Comparison of ENCODE assay signal across 9 cellular contexts in the genomic region with DNA sequence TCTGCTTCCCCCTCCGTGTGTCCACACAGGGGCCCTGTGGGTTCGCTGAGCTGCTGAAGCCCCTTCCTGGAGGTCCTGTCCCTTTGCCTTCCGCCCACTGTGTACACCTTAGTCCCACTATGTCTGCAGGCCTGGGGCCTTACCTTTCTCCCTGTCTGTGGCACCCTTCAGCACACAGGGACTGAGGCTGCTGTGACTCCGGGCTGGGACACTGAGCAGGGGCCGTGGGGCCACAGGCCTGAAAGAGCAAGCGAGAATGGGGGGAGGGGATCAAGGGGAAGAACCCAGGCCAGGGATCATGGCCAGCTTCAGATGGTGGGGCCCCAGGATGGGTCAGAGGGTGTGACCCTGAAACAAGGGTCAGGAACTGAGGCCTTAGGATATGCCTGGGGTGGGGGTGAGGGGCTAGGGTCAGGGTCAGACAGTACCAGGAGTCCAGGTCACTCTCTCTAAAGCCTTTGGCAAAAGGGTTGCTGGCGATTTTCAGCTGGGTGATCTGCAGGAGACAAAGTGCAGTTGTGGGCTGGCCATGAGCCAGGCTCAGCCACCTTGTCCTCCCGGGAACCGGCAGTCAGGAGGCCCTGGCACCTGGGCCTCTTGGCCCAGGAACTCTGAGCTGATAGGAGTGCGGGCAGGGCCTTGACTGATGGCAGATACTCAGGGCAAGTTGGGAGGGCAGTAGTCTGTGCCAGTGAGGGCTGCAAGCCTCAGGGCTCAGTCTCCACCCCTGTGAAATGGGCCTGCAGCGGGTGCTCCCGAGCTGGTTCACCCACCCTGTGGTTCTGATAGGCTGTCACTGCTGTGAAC. TPM values are rescaled to one million over a fixed set of nuclear protein-coding genes. Genes with fewer than 3 reads are reported as not detected.
A peak's percentile ranks its signal among the peaks of the same experiment; 100 is the strongest.
DNase-seq lines count a peak whose midpoint lies in the region; ATAC-seq and TF ChIP-seq lines count a peak whose summit lies in the region.
"Had no signal": no experiment of that assay in that cellular context is flagged by ENCODE, and none has a peak within 500 bp of the region (broad histone marks: within the 10 kb centered on the region; RNA-seq: fewer than 3 reads in every experiment).

No MANE protein-coding gene starts in this region.

- H3K4me3 Mint-ChIP-seq in CD4-positive, alpha-beta T cell, result peak overlapping the region; percentile 84
- H3K4me3 Mint-ChIP-seq in memory B cell, result peak overlapping the region; percentile 6

- no peaks in the 10 kb centered on the region for H3K9me3 Mint-ChIP-seq in CD4-positive, alpha-beta T cell
- H3K9me3 Mint-ChIP-seq in memory B cell, result no peaks in the 10 kb centered on the region

- no peak overlapping the region for H3K27ac Mint-ChIP-seq in CD4-positive, alpha-beta T cell
- no peak overlapping the region for H3K27ac Mint-ChIP-seq in memory B cell

- H3K27me3 Mint-ChIP-seq in CD4-positive, alpha-beta T cell, result no peaks in the 10 kb centered on the region
- H3K27me3 Mint-ChIP-seq in memory B cell, result no peaks in the 10 kb centered on the region

- no peaks in the 10 kb centered on the region for H3K9me3 ChIP-seq in CD4-positive, alpha-beta T cell (ENCODE audit: control insufficient read depth, low read length)

- no peak for ATAC-seq in CD4-positive, alpha-beta T cell (ENCODE audit: poor library complexity)
- no peak for ATAC-seq in memory B cell (ENCODE audit: low read depth)
- no peak for ATAC-seq in GM21447 (IDR thresholded peaks at IDR 0.05; ENCODE audit: unreplicated experiment)
- ATAC-seq in GM18519 (IDR thresholded peaks at IDR 0.05; ENCODE audit: low FRiP score, unreplicated experiment), result no peak

- no peak for DNase-seq in CD4-positive, alpha-beta T cell
- DNase-seq in SHP77 treated with DMSO at 0.1 percent for 48 hours (lab: John Stamatoyannopoulos, UW) (peak; percentile 54), memory B cell (ENCODE audit: low spot score in 2 of 2) (no peak)
- DNase-seq in activated CD8-positive, alpha-beta memory T cell treated with anti-CD3 and anti-CD28 coated beads, Interleukin-2, amount 50 U/mL, for 48 hours, result no peak
- DNase-seq: activated gamma-delta T cell treated with Interleukin-2 at 50 U/mL for 16 hours, erythroblast, MV-4-11 had no signal

- H3K27ac ChIP-seq in CD4-positive, alpha-beta T cell (ENCODE audit: low read depth, low read length), result no peak overlapping the region

- CTCF ChIA-PET in CD4-positive, alpha-beta T cell (lab: Charles Lee), result no interaction called here

- intact Hi-C loops in CD4-positive, alpha-beta T cell (cut with DNase I, micrococcal nuclease), result no loop called here

- no peaks in the 10 kb centered on the region for H3K27me3 ChIP-seq in CD4-positive, alpha-beta T cell (ENCODE audit: control insufficient read depth, insufficient read depth, low read length)

- no peaks in the 10 kb centered on the region for H3K36me3 Mint-ChIP-seq in CD4-positive, alpha-beta T cell (ENCODE audit: low read depth)
- no peaks in the 10 kb centered on the region for H3K36me3 Mint-ChIP-seq in memory B cell

- no peak for TF ChIP-seq CTCF in CD4-positive, alpha-beta T cell (IDR thresholded peaks at IDR 0.05)

- peaks cover 6% of the 10 kb centered on the region for H3K4me1 Mint-ChIP-seq in CD4-positive, alpha-beta T cell (ENCODE audit: low read depth)
- H3K4me1 Mint-ChIP-seq in memory B cell, result peaks cover 17% of the 10 kb centered on the region

- POLR2A ChIA-PET in CD4-positive, alpha-beta T cell (lab: Charles Lee), result no interaction called here

RNA-seq across cellular contexts. Expression of a gene that starts 2.6 kb away (rescaled TPM):
- total RNA-seq in CD4-positive, alpha-beta T cell, result 1 to 10 TPM in 1 of 2 experiments, under 1 TPM in 1; 0.92 to 1.4 TPM

RNA-seq across cellular contexts. Expression of a gene that starts 7.2 kb away (rescaled TPM):
- not detected for total RNA-seq in CD4-positive, alpha-beta T cell

RNA-seq across cellular contexts. Expression of a gene that starts 18.2 kb away (rescaled TPM):
- under 1 TPM; 0.30 to 0.36 TPM for total RNA-seq in CD4-positive, alpha-beta T cell

RNA-seq across cellular contexts. Expression of a gene that starts 25.6 kb away (rescaled TPM):
- 100 to 1,000 TPM; 223 to 224 TPM for total RNA-seq in CD4-positive, alpha-beta T cell

RNA-seq across cellular contexts. Expression of a gene that starts 42.0 kb away (rescaled TPM):
- total RNA-seq in CD4-positive, alpha-beta T cell, result not detected
